Comparison of ENCODE assay signal across 19 cellular contexts in genomic region chr18:58241026-58241679, GRCh38.
"Had no signal": no experiment of that assay in that cellular context is flagged by ENCODE, and none has a peak within 500 bp of the region (broad histone marks: within the 10 kb centered on the region; RNA-seq: fewer than 3 reads in every experiment).

No MANE protein-coding gene starts in this region.

- H3K9me3 Mint-ChIP-seq: activated naive CD4-positive, alpha-beta T cell treated with anti-CD3 and anti-CD28 coated beads, Interleukin-2, amount 50 U/mL, for 24 hours; activated T-cell treated with anti-CD3 and anti-CD28 coated beads, Interleukin-2, amount 50 U/mL, for 24 hours; dendritic cell treated with granulocyte-macrophage colony-stimulating factor and Interleukin-4, amounts not matched to agents 40 ng/mL and 50 ng/mL, for 4 days; endodermal cell; immature natural killer cell; memory B cell; natural killer cell treated with Interleukin-12 subunit alpha and Interleukin-12 subunit beta and Interleukin-15 and Interleukin-18, amount 100 ng/mL, for 72 hours; stimulated activated naive CD8-positive, alpha-beta T cell treated with anti-CD3 and anti-CD28 coated beads, Interleukin-15, amount 100 ng/mL, for 72 hours; T-helper 1 cell treated with Interleukin-12 subunit alpha and Interleukin-12 subunit beta and Interleukin-4 antibody, amounts not matched to agents 30 μg/mL and 1 μg/mL, for 36 hours had no signal

- H3K36me3 Mint-ChIP-seq: activated naive CD4-positive, alpha-beta T cell treated with anti-CD3 and anti-CD28 coated beads, Interleukin-2, amount 50 U/mL, for 24 hours; immature natural killer cell; natural killer cell treated with Interleukin-12 subunit alpha and Interleukin-12 subunit beta and Interleukin-15 and Interleukin-18, amount 100 ng/mL, for 72 hours had no signal

- H3K27ac ChIP-seq: brain microvascular endothelial cell, uterus had no signal

- DNase-seq: activated CD4-positive, alpha-beta T cell treated with anti-CD3 and anti-CD28 coated beads, Interleukin-2, amount 50 U/mL, for 4 hours; activated CD4-positive, CD25-positive, alpha-beta regulatory T cell treated with anti-CD3 and anti-CD28 coated beads, Interleukin-2, amount 50 U/mL, for 72 hours; activated effector memory CD4-positive, alpha-beta T cell treated with Interleukin-2 at 50 U/mL for 16 hours; activated T-cell treated with anti-CD3 and anti-CD28 coated beads, Interleukin-2, amount 50 U/mL, for 24 hours; cerebellar nuclear complex; endodermal cell; erythroblast; immature natural killer cell; left ventricle myocardium inferior; stimulated activated CD4-positive, alpha-beta T cell treated with anti-CD3 and anti-CD28 coated beads, Interleukin-4, amount 100 ng/mL, for 1 hour; stimulated activated CD8-positive, alpha-beta memory T cell treated with anti-CD3 and anti-CD28 coated beads, Interleukin-4, amount 100 ng/mL, for 48 hours; stimulated activated naive CD8-positive, alpha-beta T cell treated with anti-CD3 and anti-CD28 coated beads, Interleukin-15, amount 100 ng/mL, for 72 hours; uterus had no signal

- H3K27ac Mint-ChIP-seq: activated naive CD4-positive, alpha-beta T cell treated with anti-CD3 and anti-CD28 coated beads, Interleukin-2, amount 50 U/mL, for 24 hours; activated T-cell treated with anti-CD3 and anti-CD28 coated beads, Interleukin-2, amount 50 U/mL, for 24 hours; dendritic cell treated with granulocyte-macrophage colony-stimulating factor and Interleukin-4, amounts not matched to agents 40 ng/mL and 50 ng/mL, for 4 days; immature natural killer cell; memory B cell; natural killer cell treated with Interleukin-12 subunit alpha and Interleukin-12 subunit beta and Interleukin-15 and Interleukin-18, amount 100 ng/mL, for 72 hours; stimulated activated naive CD8-positive, alpha-beta T cell treated with anti-CD3 and anti-CD28 coated beads, Interleukin-15, amount 100 ng/mL, for 72 hours; T-helper 1 cell treated with Interleukin-12 subunit alpha and Interleukin-12 subunit beta and Interleukin-4 antibody, amounts not matched to agents 30 μg/mL and 1 μg/mL, for 36 hours had no signal

- H3K4me1 ChIP-seq: uterus had no signal

- ATAC-seq: stimulated activated naive CD8-positive, alpha-beta T cell treated with anti-CD3 and anti-CD28 coated beads, Interleukin-15, amount 100 ng/mL, for 72 hours had no signal

- H3K4me1 Mint-ChIP-seq: activated naive CD4-positive, alpha-beta T cell treated with anti-CD3 and anti-CD28 coated beads, Interleukin-2, amount 50 U/mL, for 24 hours; immature natural killer cell; memory B cell; stimulated activated naive CD8-positive, alpha-beta T cell treated with anti-CD3 and anti-CD28 coated beads, Interleukin-15, amount 100 ng/mL, for 72 hours had no signal

- H3K9me3 ChIP-seq: left ventricle myocardium inferior, uterus had no signal

- H3K27me3 Mint-ChIP-seq: activated naive CD4-positive, alpha-beta T cell treated with anti-CD3 and anti-CD28 coated beads, Interleukin-2, amount 50 U/mL, for 24 hours; activated T-cell treated with anti-CD3 and anti-CD28 coated beads, Interleukin-2, amount 50 U/mL, for 24 hours; memory B cell; natural killer cell treated with Interleukin-12 subunit alpha and Interleukin-12 subunit beta and Interleukin-15 and Interleukin-18, amount 100 ng/mL, for 72 hours; stimulated activated naive CD8-positive, alpha-beta T cell treated with anti-CD3 and anti-CD28 coated beads, Interleukin-15, amount 100 ng/mL, for 72 hours had no signal

- H3K27me3 ChIP-seq: brain microvascular endothelial cell, uterus had no signal

- H3K4me3 Mint-ChIP-seq: activated naive CD4-positive, alpha-beta T cell treated with anti-CD3 and anti-CD28 coated beads, Interleukin-2, amount 50 U/mL, for 24 hours; activated T-cell treated with anti-CD3 and anti-CD28 coated beads, Interleukin-2, amount 50 U/mL, for 24 hours; dendritic cell treated with granulocyte-macrophage colony-stimulating factor and Interleukin-4, amounts not matched to agents 40 ng/mL and 50 ng/mL, for 4 days; endodermal cell; immature natural killer cell; memory B cell; natural killer cell treated with Interleukin-12 subunit alpha and Interleukin-12 subunit beta and Interleukin-15 and Interleukin-18, amount 100 ng/mL, for 72 hours; stimulated activated naive CD8-positive, alpha-beta T cell treated with anti-CD3 and anti-CD28 coated beads, Interleukin-15, amount 100 ng/mL, for 72 hours; T-helper 1 cell treated with Interleukin-12 subunit alpha and Interleukin-12 subunit beta and Interleukin-4 antibody, amounts not matched to agents 30 μg/mL and 1 μg/mL, for 36 hours had no signal
